Comparison of ENCODE assay signal across 1 cellular context in the genomic region with DNA sequence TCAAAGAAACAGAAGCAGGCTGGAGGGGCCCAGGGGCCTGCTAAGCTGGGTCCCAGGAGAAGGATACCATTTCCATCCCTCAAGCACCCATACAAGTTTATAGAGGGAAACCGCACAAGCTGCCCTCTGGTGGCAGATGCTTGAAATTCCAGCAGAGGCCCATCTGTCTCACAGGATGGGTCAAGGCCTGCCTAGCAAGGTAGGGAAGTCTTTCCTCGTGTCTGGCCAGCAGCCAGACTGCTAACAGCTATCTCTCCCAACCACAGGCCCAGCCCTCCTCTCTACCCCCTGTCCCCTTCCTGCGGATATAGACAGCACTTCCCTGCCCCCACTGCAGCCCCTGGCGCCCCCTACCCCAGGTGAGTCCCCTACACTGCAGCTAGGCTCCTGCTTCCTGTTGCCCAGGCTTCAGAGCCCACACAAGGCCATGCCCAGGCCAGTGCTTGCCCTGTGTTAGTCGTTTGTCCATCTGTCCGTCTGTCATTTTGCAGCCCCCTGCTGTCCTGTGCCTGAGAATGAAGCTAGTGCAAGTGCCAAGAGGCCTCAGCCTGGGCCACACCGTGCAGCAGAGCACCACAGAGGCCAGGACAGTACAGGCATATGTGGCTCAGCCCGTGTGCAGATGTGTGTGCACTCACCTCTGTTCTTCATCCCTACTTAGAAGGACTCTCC.
TF ChIP-seq lines count a peak whose summit lies in the region.

No MANE protein-coding gene starts in this region.

TF ChIP-seq in K562, 482 proteins besides CTCF, POLR2A, EP300 and RAD21 (continued from another document):
- TF ChIP-seq TAL1 (IDR thresholded peaks at IDR 0.05) (peak; percentile 32; the same call in 1 of the 2 replicates), DPF2 (IDR thresholded peaks at IDR 0.05) (peak; percentile 80), JUND (IDR thresholded peaks at IDR 0.05; ENCODE audit: borderline replicate concordance, low read depth, low read length) (peak; percentile 31; the same call in 1 of the 2 replicates), JUND (tag; IDR thresholded peaks at IDR 0.05; ENCODE audit: borderline replicate concordance, low read depth, low read length) (no peak; the same call in 2 of the 3 replicates), VEZF1 (CRISPR knock-in tag; IDR thresholded peaks at IDR 0.05) (peak; percentile 23; the same call in 1 of the 2 replicates), ZNF280B (CRISPR knock-in tag; IDR thresholded peaks at IDR 0.05) (no peak), RCOR1 (IDR thresholded peaks at IDR 0.05; ENCODE audit: borderline replicate concordance in 1 of 2, low read depth in 2 of 2, low read length in 2 of 2) (peak in 1 of 2 experiments; percentile 87; a peak in 2 of 4 replicates), ZBTB2 (IDR thresholded peaks at IDR 0.05) (0 out of 2 replicates have a peak, but pooled peaks have one; percentile 34), TCF3 (CRISPR knock-in tag; IDR thresholded peaks at IDR 0.05) (peak; percentile 58), BHLHE40 (IDR thresholded peaks at IDR 0.05; ENCODE audit: low read length) (peak; percentile 85), NEUROD1 (IDR thresholded peaks at IDR 0.05; ENCODE audit: borderline replicate concordance, low read depth, low read length, partially characterized antibody) (peak; percentile 15), HDAC2 (IDR thresholded peaks at IDR 0.05) (0 out of 2 replicates have a peak, but pooled peaks have one; percentile 58)
